Comparison of ENCODE assay signal across 15 cellular contexts in genomic region chr3:174907027-174907426, GRCh38. TPM values are rescaled to one million over a fixed set of nuclear protein-coding genes. Genes with fewer than 3 reads are reported as not detected.
"Had no signal": no experiment of that assay in that cellular context is flagged by ENCODE, and none has a peak within 500 bp of the region (broad histone marks: within the 10 kb centered on the region; RNA-seq: fewer than 3 reads in every experiment).

No MANE protein-coding gene starts in this region.

- DNase-seq: activated CD4-positive, alpha-beta T cell treated with anti-CD3 and anti-CD28 coated beads for 36 hours; activated CD4-positive, alpha-beta T cell treated with anti-CD3 and anti-CD28 coated beads, Interleukin-2, amount 50 U/mL, for 48 hours; activated gamma-delta T cell treated with Interleukin-2 at 50 U/mL for 16 hours; body of pancreas; caudate nucleus; erythroblast; hippocampal formation; kidney; mammary epithelial cell; midbrain; sigmoid colon; spleen; stimulated activated naive B cell treated with anti-CD40 and anti-IgM and Interleukin-4, amounts not matched to agents 10 μg/mL and 1 μg/mL and 100 μg/mL, for 72 hours had no signal

- H3K27me3 ChIP-seq: body of pancreas, sigmoid colon, spleen had no signal

- H3K36me3 ChIP-seq: sigmoid colon, spleen had no signal

- H3K4me1 ChIP-seq: body of pancreas, sigmoid colon, spleen had no signal

- H3K9me3 ChIP-seq: body of pancreas, sigmoid colon, spleen had no signal

- H3K27ac ChIP-seq: body of pancreas, sigmoid colon, spleen had no signal

- H3K4me3 ChIP-seq: body of pancreas, sigmoid colon, spleen had no signal

RNA-seq across cellular contexts. Expression of gene NAALADL2, which starts 47.9 kb away (rescaled TPM):
- total RNA-seq: activated T-helper 1 cell treated with anti-CD3 and anti-CD28 coated beads, Interleukin-12 subunit alpha, Interleukin-12 subunit beta, Interleukin-2, Interleukin-4 antibody, amounts not matched to agents 30 ng/mL and 10 ng/mL and 1 ng/mL, durations not matched to agents 14 hours and 24 hours and 36 hours; T-helper 2 cell treated with Interferon-gamma antibody and Interleukin-4, amounts not matched to agents 100 ng/mL and 5 ng/mL, for 36 hours had no signal
